ENCODE assay signal across 22 cellular contexts in genomic region chr10:120543291-120543690, GRCh38.
"Had no signal": no experiment of that assay in that cellular context is flagged by ENCODE, and none has a peak within 500 bp of the region (broad histone marks: within the 10 kb centered on the region; RNA-seq: fewer than 3 reads in every experiment).

No MANE protein-coding gene starts in this region.

- DNase-seq: dermis blood vessel endothelial cell; esophagus squamous epithelium; foreskin fibroblast; kidney; left cardiac atrium; left ventricle myocardium inferior; lower lobe of right lung; retina; right lobe of liver; stimulated activated CD4-positive, alpha-beta T cell treated with anti-CD3 and anti-CD28 coated beads, Interleukin-4, amount 100 ng/mL, for 1 hour; stimulated activated CD8-positive, alpha-beta memory T cell treated with anti-CD3 and anti-CD28 coated beads, Interleukin-4, amount 100 ng/mL, for 48 hours; stimulated activated naive CD8-positive, alpha-beta T cell treated with anti-CD3 and anti-CD28 coated beads, Interleukin-15, amount 100 ng/mL, for 72 hours; testis; upper lobe of right lung had no signal

- H3K4me1 Mint-ChIP-seq: memory B cell; mesothelial cell of epicardium; nephron; stimulated activated memory B cell treated with anti-CD40 and anti-IgM and Interleukin-4, amounts not matched to agents 10 μg/mL and 1 μg/mL and 100 μg/mL, for 72 hours; stimulated activated naive CD8-positive, alpha-beta T cell treated with anti-CD3 and anti-CD28 coated beads, Interleukin-15, amount 100 ng/mL, for 72 hours had no signal

- H3K27ac Mint-ChIP-seq: memory B cell; mesothelial cell of epicardium; nephron; stimulated activated memory B cell treated with anti-CD40 and anti-IgM and Interleukin-4, amounts not matched to agents 10 μg/mL and 1 μg/mL and 100 μg/mL, for 72 hours; stimulated activated naive CD8-positive, alpha-beta T cell treated with anti-CD3 and anti-CD28 coated beads, Interleukin-15, amount 100 ng/mL, for 72 hours had no signal

- H3K4me3 Mint-ChIP-seq: memory B cell; mesothelial cell of epicardium; nephron; stimulated activated memory B cell treated with anti-CD40 and anti-IgM and Interleukin-4, amounts not matched to agents 10 μg/mL and 1 μg/mL and 100 μg/mL, for 72 hours; stimulated activated naive CD8-positive, alpha-beta T cell treated with anti-CD3 and anti-CD28 coated beads, Interleukin-15, amount 100 ng/mL, for 72 hours had no signal

- H3K36me3 Mint-ChIP-seq: memory B cell; mesothelial cell of epicardium; stimulated activated memory B cell treated with anti-CD40 and anti-IgM and Interleukin-4, amounts not matched to agents 10 μg/mL and 1 μg/mL and 100 μg/mL, for 72 hours had no signal

- ATAC-seq: gastroesophageal sphincter; left cardiac atrium; stimulated activated naive CD8-positive, alpha-beta T cell treated with anti-CD3 and anti-CD28 coated beads, Interleukin-15, amount 100 ng/mL, for 72 hours had no signal

- H3K27me3 Mint-ChIP-seq: memory B cell; stimulated activated memory B cell treated with anti-CD40 and anti-IgM and Interleukin-4, amounts not matched to agents 10 μg/mL and 1 μg/mL and 100 μg/mL, for 72 hours; stimulated activated naive CD8-positive, alpha-beta T cell treated with anti-CD3 and anti-CD28 coated beads, Interleukin-15, amount 100 ng/mL, for 72 hours had no signal

- H3K4me3 ChIP-seq: esophagus squamous epithelium, gastroesophageal sphincter, left ventricle myocardium inferior, lower lobe of right lung, prostate gland, right lobe of liver, testis, tibial nerve, upper lobe of right lung, vagina had no signal

- H3K9me3 Mint-ChIP-seq: nephron; stimulated activated memory B cell treated with anti-CD40 and anti-IgM and Interleukin-4, amounts not matched to agents 10 μg/mL and 1 μg/mL and 100 μg/mL, for 72 hours had no signal
